ENCODE assay signal across 24 cellular contexts in genomic region chr17:65305116-65305515, GRCh38.
"Had no signal": no experiment of that assay in that cellular context is flagged by ENCODE, and none has a peak within 500 bp of the region (broad histone marks: within the 10 kb centered on the region; RNA-seq: fewer than 3 reads in every experiment).

No MANE protein-coding gene starts in this region.

- H3K4me3 ChIP-seq: colonic mucosa, dorsolateral prefrontal cortex, esophagus squamous epithelium, gastrocnemius medialis, heart right ventricle, left lung, lower lobe of right lung, mucosa of descending colon had no signal

- H3K36me3 ChIP-seq: colonic mucosa, esophagus squamous epithelium, gastrocnemius medialis, heart right ventricle, left lung, lower lobe of right lung had no signal

- H3K4me1 ChIP-seq: colonic mucosa, esophagus squamous epithelium, gastrocnemius medialis, heart right ventricle, left lung, lower lobe of right lung had no signal

- DNase-seq: colonic mucosa; dermis blood vessel endothelial cell; dorsolateral prefrontal cortex; effector CD4-positive, alpha-beta T cell; effector memory CD8-positive, alpha-beta T cell; endodermal cell; erythroblast; esophagus squamous epithelium; foreskin fibroblast; foreskin melanocyte; gastrocnemius medialis; glutamatergic neuron; head of caudate nucleus; heart right ventricle; hippocampal formation; left cardiac atrium; left lung; left ventricle myocardium superior; lower lobe of right lung; mesendoderm; mucosa of descending colon; naive B cell had no signal

- ATAC-seq: effector memory CD8-positive, alpha-beta T cell; esophagus mucosa; gastrocnemius medialis; heart right ventricle; left cardiac atrium; left lung; left ventricle myocardium superior; lower lobe of right lung; mucosa of descending colon had no signal

- H3K9me3 ChIP-seq: colonic mucosa, esophagus squamous epithelium, gastrocnemius medialis, left lung, lower lobe of right lung, mucosa of descending colon had no signal

- H3K27me3 ChIP-seq: colonic mucosa, gastrocnemius medialis, left lung had no signal

- H3K27ac ChIP-seq: colonic mucosa, dorsolateral prefrontal cortex, epithelial cell of prostate, esophagus squamous epithelium, gastrocnemius medialis, heart right ventricle, left lung, lower lobe of right lung had no signal
